ENCODE assay signal across 28 cellular contexts in the genomic region with DNA sequence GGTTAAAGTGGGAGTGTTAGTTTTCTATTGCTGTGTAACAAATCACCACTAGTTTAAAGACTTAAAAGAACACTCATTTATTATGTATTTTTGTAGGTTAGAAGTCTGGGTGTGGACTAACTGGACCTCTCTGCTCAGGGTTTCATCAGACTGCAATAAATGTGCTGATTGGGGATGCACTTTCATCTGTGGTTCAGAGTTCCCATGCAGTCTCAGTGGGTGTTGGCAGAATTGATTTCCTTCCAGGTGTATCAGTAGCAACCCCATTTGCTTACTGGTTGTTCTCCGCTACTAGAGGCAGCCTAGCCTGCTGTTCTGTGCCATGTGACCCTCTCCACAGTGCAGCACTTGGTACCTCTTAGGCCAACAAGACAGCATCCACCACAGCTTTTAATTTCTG.
"Had no signal": no experiment of that assay in that cellular context is flagged by ENCODE, and none has a peak within 500 bp of the region (broad histone marks: within the 10 kb centered on the region; RNA-seq: fewer than 3 reads in every experiment).

No MANE protein-coding gene starts in this region.

- H3K4me3 Mint-ChIP-seq: activated CD4-positive, alpha-beta memory T cell treated with anti-CD3 and anti-CD28 coated beads, Interleukin-2, amount 10 ng/mL, durations not matched to agents 7 days and 5 days; activated CD4-positive, alpha-beta T cell treated with anti-CD3 and anti-CD28 coated beads, Interleukin-2, amount 10 ng/mL, durations not matched to agents 7 days and 5 days; activated naive CD8-positive, alpha-beta T cell; activated T-cell treated with anti-CD3 and anti-CD28 coated beads, Interleukin-2, amount 50 U/mL, for 24 hours; activated T-cell treated with anti-CD3 and anti-CD28 coated beads, Interleukin-2, amount 50 U/mL, for 72 hours; central memory CD8-positive, alpha-beta T cell; dendritic cell treated with granulocyte-macrophage colony-stimulating factor and Interleukin-4, amounts not matched to agents 40 ng/mL and 50 ng/mL, for 4 days; endodermal cell had no signal

- H3K27ac Mint-ChIP-seq: activated CD4-positive, alpha-beta memory T cell treated with anti-CD3 and anti-CD28 coated beads, Interleukin-2, amount 10 ng/mL, durations not matched to agents 7 days and 5 days; activated CD4-positive, alpha-beta T cell treated with anti-CD3 and anti-CD28 coated beads, Interleukin-2, amount 10 ng/mL, durations not matched to agents 7 days and 5 days; activated naive CD8-positive, alpha-beta T cell; activated T-cell treated with anti-CD3 and anti-CD28 coated beads, Interleukin-2, amount 50 U/mL, for 24 hours; activated T-cell treated with anti-CD3 and anti-CD28 coated beads, Interleukin-2, amount 50 U/mL, for 72 hours; dendritic cell treated with granulocyte-macrophage colony-stimulating factor and Interleukin-4, amounts not matched to agents 40 ng/mL and 50 ng/mL, for 4 days; endodermal cell had no signal

- H3K4me1 Mint-ChIP-seq: activated CD4-positive, alpha-beta memory T cell treated with anti-CD3 and anti-CD28 coated beads, Interleukin-2, amount 10 ng/mL, durations not matched to agents 7 days and 5 days; activated CD4-positive, alpha-beta T cell treated with anti-CD3 and anti-CD28 coated beads, Interleukin-2, amount 10 ng/mL, durations not matched to agents 7 days and 5 days; central memory CD8-positive, alpha-beta T cell; endodermal cell had no signal

- ATAC-seq: activated T-cell treated with anti-CD3 and anti-CD28 coated beads, Interleukin-2, amount 50 U/mL, for 72 hours; esophagus mucosa had no signal

- H3K9me3 Mint-ChIP-seq: dendritic cell treated with granulocyte-macrophage colony-stimulating factor and Interleukin-4, amounts not matched to agents 40 ng/mL and 50 ng/mL, for 4 days; endodermal cell had no signal

- H3K27ac ChIP-seq: brain microvascular endothelial cell, coronary artery, dorsolateral prefrontal cortex had no signal

- H3K4me3 ChIP-seq: coronary artery, dorsolateral prefrontal cortex had no signal

- H3K27me3 Mint-ChIP-seq: activated CD4-positive, alpha-beta memory T cell treated with anti-CD3 and anti-CD28 coated beads, Interleukin-2, amount 10 ng/mL, durations not matched to agents 7 days and 5 days; activated CD4-positive, alpha-beta T cell treated with anti-CD3 and anti-CD28 coated beads, Interleukin-2, amount 10 ng/mL, durations not matched to agents 7 days and 5 days; activated naive CD8-positive, alpha-beta T cell; activated T-cell treated with anti-CD3 and anti-CD28 coated beads, Interleukin-2, amount 50 U/mL, for 24 hours; central memory CD8-positive, alpha-beta T cell; dendritic cell treated with granulocyte-macrophage colony-stimulating factor and Interleukin-4, amounts not matched to agents 40 ng/mL and 50 ng/mL, for 4 days had no signal

- H3K36me3 ChIP-seq: brain microvascular endothelial cell had no signal

- DNase-seq: activated CD4-positive, alpha-beta memory T cell treated with anti-CD3 and anti-CD28 coated beads, Interleukin-2, amount 10 ng/mL, durations not matched to agents 7 days and 5 days; activated CD4-positive, alpha-beta T cell treated with anti-CD3 and anti-CD28 coated beads for 1 hour; activated CD4-positive, alpha-beta T cell treated with anti-CD3 and anti-CD28 coated beads for 4 hours; activated CD4-positive, alpha-beta T cell treated with anti-CD3 and anti-CD28 coated beads, Interleukin-2, amount 10 ng/mL, durations not matched to agents 7 days and 5 days; activated CD4-positive, alpha-beta T cell treated with anti-CD3 and anti-CD28 coated beads, Interleukin-2, amount 50 U/mL, for 4 hours; activated CD8-positive, alpha-beta memory T cell treated with anti-CD3 and anti-CD28 coated beads, Interleukin-2, amount 50 U/mL, for 48 hours; activated gamma-delta T cell; activated naive CD4-positive, alpha-beta T cell treated with anti-CD3 and anti-CD28 coated beads, Interleukin-2, amount 50 U/mL, for 16 hours; activated naive CD4-positive, alpha-beta T cell treated with Interleukin-2 at 50 U/mL for 16 hours; activated T-cell treated with anti-CD3 and anti-CD28 coated beads for 4 hours; activated T-cell treated with anti-CD3 and anti-CD28 coated beads, Interleukin-2, amount 50 U/mL, for 24 hours; activated T-cell treated with anti-CD3 and anti-CD28 coated beads, Interleukin-2, amount 50 U/mL, for 72 hours; amniotic stem cell; anterior cingulate cortex; brain microvascular endothelial cell; dorsolateral prefrontal cortex; effector memory CD4-positive, alpha-beta T cell; endodermal cell; foreskin fibroblast; head of caudate nucleus; T-helper 2 cell had no signal

- H3K36me3 Mint-ChIP-seq: activated naive CD8-positive, alpha-beta T cell had no signal

- FAIRE-seq: astrocyte, frontal cortex had no signal

- H3K27me3 ChIP-seq: brain microvascular endothelial cell had no signal
